In genomic region chr7:8387551-8388256, GRCh38 we compare ENCODE assay signal across 11 cellular contexts. TPM values are rescaled to one million over a fixed set of nuclear protein-coding genes. Genes with fewer than 3 reads are reported as not detected.
DNase-seq lines count a peak whose midpoint lies in the region; ATAC-seq lines count a peak whose summit lies in the region.
"Had no signal": no experiment of that assay in that cellular context is flagged by ENCODE, and none has a peak within 500 bp of the region (broad histone marks: within the 10 kb centered on the region; RNA-seq: fewer than 3 reads in every experiment).

No MANE protein-coding gene starts in this region.

- H3K79me1 ChIP-seq in trophoblast cell (ENCODE audit: low read length) = no peaks in the 10 kb centered on the region

- no peak overlapping the region for H3K4ac ChIP-seq in trophoblast cell (ENCODE audit: low read depth, low read length)

- H2BK5ac ChIP-seq in trophoblast cell (ENCODE audit: low read depth, low read length, poor library complexity) = no peak overlapping the region

- H3K4me3 ChIP-seq in trophoblast cell (ENCODE audit: low read depth, low read length) = no peak overlapping the region
- H3K4me3 ChIP-seq: SK-N-MC had no signal

- no peak overlapping the region for H3K23ac ChIP-seq in trophoblast cell (ENCODE audit: low read length)

- H3K27me3 ChIP-seq in trophoblast cell (ENCODE audit: insufficient read depth, low read length) = no peaks in the 10 kb centered on the region

- no peak overlapping the region for H4K91ac ChIP-seq in trophoblast cell (ENCODE audit: low read depth, low read length)

- H2AK5ac ChIP-seq in trophoblast cell (ENCODE audit: low read length) = no peak overlapping the region

- ATAC-seq in GM19025 (IDR thresholded peaks at IDR 0.05; ENCODE audit: low read depth, unreplicated experiment) = peak; percentile 49
- peak; percentile 44 for ATAC-seq in HG02610 (IDR thresholded peaks at IDR 0.05; ENCODE audit: unreplicated experiment)
- ATAC-seq in HG03460 (IDR thresholded peaks at IDR 0.05; ENCODE audit: unreplicated experiment) = peak; percentile 48

- no peaks in the 10 kb centered on the region for H3K9me3 ChIP-seq in trophoblast cell (ENCODE audit: insufficient read depth, low read depth, low read length)

- no peak overlapping the region for H4K12ac ChIP-seq in trophoblast cell (ENCODE audit: low read depth, low read length)

- H3K9ac ChIP-seq in trophoblast cell (ENCODE audit: low read length) = no peak overlapping the region

- H3K36me3 ChIP-seq in trophoblast cell (ENCODE audit: control insufficient read depth in 1 of 2, insufficient read depth in 2 of 2, low read length in 2 of 2) = no peaks in the 10 kb centered on the region

- H3K14ac ChIP-seq in trophoblast cell (ENCODE audit: low read length) = no peak overlapping the region

- no peaks in the 10 kb centered on the region for H3K79me2 ChIP-seq in trophoblast cell (ENCODE audit: control insufficient read depth, insufficient read depth, low read length, poor library complexity)

- no peak overlapping the region for H2AFZ ChIP-seq in trophoblast cell (ENCODE audit: insufficient read depth, low read length, poor library complexity)

- no peak overlapping the region for H2BK12ac ChIP-seq in trophoblast cell (ENCODE audit: low read length)

- no peaks in the 10 kb centered on the region for H3K4me1 ChIP-seq in trophoblast cell (ENCODE audit: control insufficient read depth in 1 of 2, insufficient read depth in 2 of 2, low read length in 2 of 2)

- no CpG with 5 or more reads among the region's 7 CpGs for WGBS in trophoblast cell (ENCODE audit: extremely low coverage, insufficient coverage, insufficient read length)

- H3K4me2 ChIP-seq in trophoblast cell (ENCODE audit: low read length) = no peak overlapping the region

- H2BK120ac ChIP-seq in trophoblast cell (ENCODE audit: insufficient read depth, low read length, poor library complexity) = no peak overlapping the region

- no peak overlapping the region for H4K8ac ChIP-seq in trophoblast cell (ENCODE audit: low read depth, low read length)

- H3K27ac ChIP-seq in trophoblast cell (ENCODE audit: low read depth, low read length) = no peak overlapping the region
- H3K27ac ChIP-seq: SK-N-MC had no signal

- H3K18ac ChIP-seq in trophoblast cell (ENCODE audit: low read length) = no peak overlapping the region

- peak; percentile 98 for DNase-seq in pons (ENCODE audit: low spot score)
- DNase-seq in trophoblast cell = no peak
- no peak for DNase-seq in activated CD4-positive, alpha-beta T cell treated with anti-CD3 and anti-CD28 coated beads for 1 hour
- DNase-seq in NCI-H1694 (lab: John Stamatoyannopoulos, UW) = no peak
- DNase-seq in stimulated activated CD4-positive, alpha-beta T cell treated with anti-CD3 and anti-CD28 coated beads, Interleukin-2, amount 100 ng/mL, for 24 hours = no peak
- DNase-seq: HFFc6, NCI-H187 treated with DMSO at 0.1 percent for 48 hours had no signal

RNA-seq across cellular contexts. Expression of gene NXPH1, which starts 45.7 kb away (rescaled TPM):
- not detected in 2 replicates for polyA plus RNA-seq in trophoblast cell (2013)
